Comparison of ENCODE assay signal across 15 cellular contexts in the genomic region with DNA sequence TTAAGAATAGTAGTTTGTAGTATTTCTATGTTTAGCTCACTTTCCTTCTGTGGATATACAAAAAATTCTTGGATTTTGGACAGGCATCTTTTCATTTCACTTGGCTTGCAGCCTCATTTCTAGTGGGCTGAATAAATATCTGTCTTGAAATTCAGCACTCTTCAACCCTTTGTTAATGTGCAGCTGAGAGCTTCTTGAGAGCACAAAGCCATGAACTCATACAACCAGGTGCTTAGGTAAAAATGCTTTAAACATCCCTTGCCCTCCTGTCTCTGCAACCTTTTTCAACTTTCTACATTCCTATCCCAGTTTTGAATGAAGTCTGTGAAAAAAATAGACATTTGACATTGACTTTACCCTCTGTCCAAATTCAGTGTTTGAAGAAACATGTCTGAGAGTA.
DNase-seq lines count a peak whose midpoint lies in the region; ATAC-seq and TF ChIP-seq lines count a peak whose summit lies in the region.
"Had no signal": no experiment of that assay in that cellular context is flagged by ENCODE, and none has a peak within 500 bp of the region (broad histone marks: within the 10 kb centered on the region; RNA-seq: fewer than 3 reads in every experiment).

No MANE protein-coding gene starts in this region.

- intact Hi-C loops in left lung (cut with DNase I), result no loop called here

- no peaks in the 10 kb centered on the region for H3K9me3 ChIP-seq in left lung
- H3K9me3 ChIP-seq: BLaER1 had no signal

- no peaks in the 10 kb centered on the region for H3K36me3 ChIP-seq in left lung
- H3K36me3 ChIP-seq: BLaER1 had no signal

- H3K27me3 ChIP-seq in left lung, result no peaks in the 10 kb centered on the region
- H3K27me3 ChIP-seq: BLaER1 had no signal

- DNase-seq in NCI-H1092 treated with DMSO at 0.1 percent for 48 hours (lab: John Stamatoyannopoulos, UW) (peak; percentile 8), NCI-H1092 (lab: John Stamatoyannopoulos, UW) (no peak), DMS79 (lab: John Stamatoyannopoulos, UW) (peak; percentile 37), NCI-H2029 (lab: John Stamatoyannopoulos, UW) (peak; percentile 38), left lung (no peak), activated gamma-delta T cell (lab: John Stamatoyannopoulos, UW) (no peak), COLO668 (lab: John Stamatoyannopoulos, UW; ENCODE audit: unreplicated experiment) (no peak)
- DNase-seq: 8988T; AML-193; CD8-positive, alpha-beta memory T cell; GOT3; H9 had no signal

- ATAC-seq in left lung (peak; percentile 92), HG02885 (IDR thresholded peaks at IDR 0.05; ENCODE audit: poor library complexity, unreplicated experiment) (no peak)
- ATAC-seq: GM12878 had no signal

- no peak overlapping the region for H3K4me3 ChIP-seq in left lung
- H3K4me3 ChIP-seq: BLaER1, GM12878 had no signal

- no peak overlapping the region for H3K27ac ChIP-seq in left lung
- H3K27ac ChIP-seq: BLaER1 had no signal

- no peak for TF ChIP-seq CTCF in left lung (IDR thresholded peaks at IDR 0.05)

- no peaks in the 10 kb centered on the region for H3K4me1 ChIP-seq in left lung
- H3K4me1 ChIP-seq: BLaER1 had no signal

Comparison
In these comparisons a context has a peak if more than half of its experiments do, and no peak if none do; other contexts are left out.
1. DNase-seq: peak in NCI-H1092 treated with DMSO at 0.1 percent for 48 hours (single experiment), DMS79 (single experiment) and NCI-H2029 (single experiment); none in NCI-H1092 (single experiment), left lung (0 of 2), activated gamma-delta T cell (single experiment) and COLO668 (single experiment).